11 cellular contexts compared by ENCODE assay signal in the genomic region with DNA sequence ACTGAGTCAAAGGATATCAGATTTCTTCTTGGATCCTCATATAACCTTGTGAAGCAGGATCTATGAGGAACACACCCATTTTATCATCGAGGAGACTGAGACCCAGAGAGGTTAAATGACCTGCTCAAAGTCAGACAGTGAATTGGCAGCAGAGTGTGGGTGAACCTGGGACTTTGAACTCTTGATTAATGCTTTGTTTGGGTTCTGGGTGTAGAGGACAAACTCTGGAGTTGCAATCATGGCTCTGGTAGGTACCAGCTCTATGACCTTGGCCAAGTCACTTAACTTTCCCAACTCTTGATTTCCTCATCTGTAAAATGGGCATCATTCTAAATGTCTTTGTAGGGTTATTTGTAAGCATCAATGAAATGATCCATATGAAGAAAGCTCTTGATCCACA.
DNase-seq lines count a peak whose midpoint lies in the region; ATAC-seq, FAIRE-seq and TF ChIP-seq lines count a peak whose summit lies in the region.
"Had no signal": no experiment of that assay in that cellular context is flagged by ENCODE, and none has a peak within 500 bp of the region (broad histone marks: within the 10 kb centered on the region; RNA-seq: fewer than 3 reads in every experiment).

No MANE protein-coding gene starts in this region.

- H3K4me2 ChIP-seq in OCI-LY3 (ENCODE audit: low read length) (peak overlapping the region; percentile 59), HepG2 (ENCODE audit: low read depth, low read length) (no peak overlapping the region)

- peaks cover 19% of the 10 kb centered on the region for H3K27me3 ChIP-seq in OCI-LY3 (ENCODE audit: low read depth, low read length)
- H3K27me3 ChIP-seq in bronchial epithelial cell (ENCODE audit: control insufficient read depth, insufficient read depth, low read length) = no peaks in the 10 kb centered on the region
- no peaks in the 10 kb centered on the region for H3K27me3 ChIP-seq in HepG2 (ENCODE audit: control insufficient read depth in 1 of 2, insufficient read depth in 2 of 2, low read length in 2 of 2)
- peaks cover 0 to 4% of the 10 kb centered on the region in 2 donors for H3K27me3 ChIP-seq in small intestine (ENCODE audit: control insufficient read depth in 2 of 2, insufficient read depth in 2 of 2, low read length in 2 of 2)

- H3K4me3 ChIP-seq in OCI-LY3 (ENCODE audit: low read length) = peak overlapping the region; percentile 27; the same call in 1 of the 2 replicates
- H3K4me3 ChIP-seq in bronchial epithelial cell (ENCODE audit: low read depth, low read length) = no peak overlapping the region
- no peak overlapping the region for H3K4me3 ChIP-seq in HepG2 (replicated peaks in 1 of 3; ENCODE audit: insufficient read depth in 1 of 3, low read depth in 2 of 3, low read length in 3 of 3)
- H3K4me3 ChIP-seq in small intestine (ENCODE audit: low read depth in 1 of 2, low read length in 2 of 2) = no peak overlapping the region

- no peak for TF ChIP-seq RAD21 in HepG2 (CRISPR knock-in tag; IDR thresholded peaks at IDR 0.05)

- TF ChIP-seq POLR2A in HepG2 (IDR thresholded peaks at IDR 0.05; ENCODE audit: insufficient read depth in 1 of 2, low read depth in 2 of 2, low read length in 2 of 2) = no peak

- H3K4me3 Mint-ChIP-seq in activated T-cell treated with anti-CD3 and anti-CD28 coated beads, Interleukin-2, amount 50 U/mL, for 4 hours = no peak overlapping the region
- H3K4me3 Mint-ChIP-seq: CD4-positive, alpha-beta memory T cell; H9 had no signal

- TF ChIP-seq CTCF in OCI-LY3 (IDR thresholded peaks at IDR 0.05; ENCODE audit: low read depth, low read length) (no peak), bronchial epithelial cell (IDR thresholded peaks at IDR 0.05; ENCODE audit: insufficient read depth, low read length, severe bottlenecking) (no peak), HepG2 (CRISPR knock-in tag; IDR thresholded peaks at IDR 0.05) (no peak)

- H3K9me3 ChIP-seq in OCI-LY3 (ENCODE audit: insufficient read depth, low read length) (no peaks in the 10 kb centered on the region), HepG2 (ENCODE audit: low read length) (no peaks in the 10 kb centered on the region), small intestine (ENCODE audit: control insufficient read depth, low read depth) (no peaks in the 10 kb centered on the region)

- CTCF ChIA-PET in HepG2 (lab: Yijun Ruan, JAX; ENCODE audit: low intra/inter-chr PET ratio, low total read pairs) = interaction anchor here (0.7 to 3.8 kb wide), 3 partner anchors 119 to 1252 kb away, joined by 3 to 36 read pairs (median 3); partner anchors contain the start of gene GRIN2A

- DNase-seq in bronchial epithelial cell (ENCODE audit: low read depth) (no peak), HepG2 (ENCODE audit: low spot score) (no peak), small intestine (peak; percentile 53), DMS79 (lab: John Stamatoyannopoulos, UW) (no peak)
- DNase-seq in activated T-cell treated with anti-CD3 and anti-CD28 coated beads, Interleukin-2, amount 50 U/mL, for 4 hours = no peak
- DNase-seq: CD4-positive, alpha-beta memory T cell had no signal

- 0 out of 2 replicates have a peak, but pooled peaks cover 3% of the 10 kb centered on the region for H3K4me1 ChIP-seq in OCI-LY3 (ENCODE audit: low read length)
- H3K4me1 ChIP-seq in HepG2 (ENCODE audit: insufficient read depth, low read length) = peaks cover 14% of the 10 kb centered on the region
- H3K4me1 ChIP-seq in small intestine (ENCODE audit: control insufficient read depth in 2 of 2, insufficient read depth in 1 of 2, low read depth in 1 of 2, low read length in 1 of 2) = no peaks in the 10 kb centered on the region

- no peaks in the 10 kb centered on the region for H3K36me3 Mint-ChIP-seq in activated T-cell treated with anti-CD3 and anti-CD28 coated beads, Interleukin-2, amount 50 U/mL, for 4 hours (ENCODE audit: insufficient read depth)
- H3K36me3 Mint-ChIP-seq: CD4-positive, alpha-beta memory T cell had no signal

- H4K20me1 ChIP-seq in OCI-LY3 (ENCODE audit: insufficient read depth, low read length) (no peaks in the 10 kb centered on the region), HepG2 (ENCODE audit: insufficient read depth, low read length) (no peaks in the 10 kb centered on the region)

- in situ Hi-C loops in HepG2 (cut with HindIII; ENCODE audit: extremely low pct_ligation_motif_present, low pct_unique_long_range_greater_than_20kb) = loop anchor here (5.0 kb wide), 1 partner anchor 924 kb away; the partner anchor contains the start of gene GRIN2A

- no TSS peak for BruUV-seq in HepG2 (replicated peaks; lab: Mats Ljungman, UMichigan)

- POLR2A ChIA-PET in HepG2 (lab: Yijun Ruan, JAX) = no interaction called here

- H2AFZ ChIP-seq in OCI-LY3 (ENCODE audit: low read depth, low read length) (peak overlapping the region; percentile 96; the same call in 1 of the 2 replicates), HepG2 (ENCODE audit: low read length) (no peak overlapping the region)

- peak; percentile 7 for FAIRE-seq in bronchial epithelial cell (lab: Jason Lieb, UNC)
- FAIRE-seq in HepG2 (lab: Jason Lieb, UNC) = no peak
- no peak for FAIRE-seq in small intestine (lab: Jason Lieb, UNC)
- FAIRE-seq: G401.6, GM12892 had no signal

- H3K27me3 Mint-ChIP-seq in activated T-cell treated with anti-CD3 and anti-CD28 coated beads, Interleukin-2, amount 50 U/mL, for 4 hours (ENCODE audit: low read depth) = peaks cover 21% of the 10 kb centered on the region

- no peaks in the 10 kb centered on the region for H3K4me1 Mint-ChIP-seq in activated T-cell treated with anti-CD3 and anti-CD28 coated beads, Interleukin-2, amount 50 U/mL, for 4 hours (ENCODE audit: low read depth)
- H3K4me1 Mint-ChIP-seq: CD4-positive, alpha-beta memory T cell had no signal

- intact Hi-C loops in HepG2 (cut with micrococcal nuclease; ENCODE audit: unreplicated experiment) = loop anchor here (1.0 kb wide), 2 partner anchors 864 to 923 kb away; no protein-coding TSS in a partner anchor

- H3K79me2 ChIP-seq in OCI-LY3 (ENCODE audit: low read length) (no peaks in the 10 kb centered on the region), HepG2 (ENCODE audit: insufficient read depth, low read length) (no peaks in the 10 kb centered on the region)

- H3K27ac ChIP-seq in OCI-LY3 (ENCODE audit: low read length) = no peak overlapping the region
- H3K27ac ChIP-seq in HepG2 (ENCODE audit: extremely low read length, insufficient read depth, low read length) = no peak overlapping the region
- no peak overlapping the region for H3K27ac ChIP-seq in small intestine (ENCODE audit: low read depth in 1 of 2, low read length in 1 of 2)

- H3K36me3 ChIP-seq in OCI-LY3 (replicated peaks; ENCODE audit: low read depth, low read length) = no peaks in the 10 kb centered on the region
- no peaks in the 10 kb centered on the region for H3K36me3 ChIP-seq in bronchial epithelial cell (ENCODE audit: control insufficient read depth, insufficient read depth, low read length)
- no peaks in the 10 kb centered on the region for H3K36me3 ChIP-seq in HepG2 (replicated peaks in 1 of 2; ENCODE audit: control insufficient read depth in 1 of 2, insufficient read depth in 2 of 2, low read length in 2 of 2)
- no peaks in the 10 kb centered on the region for H3K36me3 ChIP-seq in small intestine (ENCODE audit: control insufficient read depth in 2 of 2, insufficient read depth in 2 of 2, low read length in 2 of 2)

- H3K9ac ChIP-seq in OCI-LY3 (ENCODE audit: low read length) = no peak overlapping the region
- no peak overlapping the region for H3K9ac ChIP-seq in HepG2 (ENCODE audit: insufficient read depth, low read depth, low read length)

- H3K9me3 Mint-ChIP-seq in activated T-cell treated with anti-CD3 and anti-CD28 coated beads, Interleukin-2, amount 50 U/mL, for 4 hours = no peaks in the 10 kb centered on the region

- TF ChIP-seq EP300 in HepG2 (IDR thresholded peaks at IDR 0.05; ENCODE audit: low read depth in 2 of 2, low read length in 2 of 2) (no peak), HepG2 (CRISPR knock-in tag; IDR thresholded peaks at IDR 0.05; ENCODE audit: borderline replicate concordance) (no peak)

- ATAC-seq in HepG2 = no peak
- ATAC-seq in HG03025 (IDR thresholded peaks at IDR 0.05; ENCODE audit: low FRiP score, unreplicated experiment) = no peak
- no peak for ATAC-seq in activated T-cell treated with anti-CD3 and anti-CD28 coated beads, Interleukin-2, amount 50 U/mL, for 4 hours

- WGBS in HepG2 (ENCODE audit: low lambda C conversion rate) = 0% methylated on average over 1 of the region's 1 CpG
- WGBS in small intestine, 3 donors = 9 to 71% (median 30%) methylated on average over 1 of the region's 1 CpG

TF ChIP-seq in HepG2, 621 proteins besides CTCF, POLR2A, EP300 and RAD21 (continues in another document):
- no peak for TF ChIP-seq PRPF4 (IDR thresholded peaks at IDR 0.05; ENCODE audit: low read depth, low read length, poor library complexity, severe bottlenecking)
- TF ChIP-seq CREB1 (IDR thresholded peaks at IDR 0.05) = no peak
- no peak for TF ChIP-seq CREB1 (CRISPR knock-in tag; IDR thresholded peaks at IDR 0.05)
- no peak for TF ChIP-seq ARNT (IDR thresholded peaks at IDR 0.05)
- no peak for TF ChIP-seq CENPX (CRISPR knock-in tag; IDR thresholded peaks at IDR 0.05)
- peak; percentile 84 for TF ChIP-seq ZNF629 (CRISPR knock-in tag; conservative IDR thresholded peaks at IDR 0.05)
- TF ChIP-seq HNF4A (CRISPR knock-in tag; IDR thresholded peaks at IDR 0.05) = peak; percentile 47
- TF ChIP-seq ADNP (CRISPR knock-in tag; IDR thresholded peaks at IDR 0.05) = 0 out of 2 replicates have a peak, but pooled peaks have one; percentile 39
- 0 out of 2 replicates have a peak, but pooled peaks have one; percentile 21 for TF ChIP-seq ZNF709 (CRISPR knock-in tag; IDR thresholded peaks at IDR 0.05)
- TF ChIP-seq TEF (CRISPR knock-in tag; IDR thresholded peaks at IDR 0.05) = no peak
- no peak for TF ChIP-seq SMAD3 (CRISPR knock-in tag; IDR thresholded peaks at IDR 0.05)
- TF ChIP-seq, protein P1, sequence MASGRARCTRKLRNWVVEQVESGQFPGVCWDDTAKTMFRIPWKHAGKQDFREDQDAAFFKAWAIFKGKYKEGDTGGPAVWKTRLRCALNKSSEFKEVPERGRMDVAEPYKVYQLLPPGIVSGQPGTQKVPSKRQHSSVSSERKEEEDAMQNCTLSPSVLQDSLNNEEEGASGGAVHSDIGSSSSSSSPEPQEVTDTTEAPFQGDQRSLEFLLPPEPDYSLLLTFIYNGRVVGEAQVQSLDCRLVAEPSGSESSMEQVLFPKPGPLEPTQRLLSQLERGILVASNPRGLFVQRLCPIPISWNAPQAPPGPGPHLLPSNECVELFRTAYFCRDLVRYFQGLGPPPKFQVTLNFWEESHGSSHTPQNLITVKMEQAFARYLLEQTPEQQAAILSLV (CRISPR knock-in tag; IDR thresholded peaks at IDR 0.05; ENCODE audit: borderline replicate concordance) = no peak
- no peak for TF ChIP-seq ZNF841 (CRISPR knock-in tag; IDR thresholded peaks at IDR 0.05; ENCODE audit: borderline replicate concordance)
